Comparison of ENCODE assay signal across 8 cellular contexts in genomic region chr17:5439446-5439764, GRCh38. TPM values are rescaled to one million over a fixed set of nuclear protein-coding genes. Genes with fewer than 3 reads are reported as not detected.
DNase-seq lines count a peak whose midpoint lies in the region; ATAC-seq and TF ChIP-seq lines count a peak whose summit lies in the region.

No MANE protein-coding gene starts in this region.

- no peaks in the 10 kb centered on the region for H3K9me3 Mint-ChIP-seq in activated CD4-positive, alpha-beta T cell treated with anti-CD3 and anti-CD28 coated beads for 36 hours (ENCODE audit: low read depth)
- H3K9me3 Mint-ChIP-seq in activated T-helper 1 cell treated with anti-CD3 and anti-CD28 coated beads, Interleukin-12 subunit alpha, Interleukin-12 subunit beta, Interleukin-2, Interleukin-4 antibody, amounts not matched to agents 30 ng/mL and 10 ng/mL and 1 ng/mL, durations not matched to agents 14 hours and 24 hours and 36 hours, result no peaks in the 10 kb centered on the region

- intact Hi-C loops in activated CD4-positive, alpha-beta T cell treated with anti-CD3 and anti-CD28 coated beads for 36 hours (cut with DNase I, micrococcal nuclease), result loop anchor here (1.0 to 5.0 kb wide), 13 partner anchors 20 to 1201 kb away; partner anchors contain the start of genes DERL2 (in 2 of the 2), DHX33 (in 2 of the 2), MIS12 (in 2 of the 2) and NUP88 (in 2 of the 2)
- intact Hi-C loops in activated T-helper 1 cell treated with anti-CD3 and anti-CD28 coated beads, Interleukin-12 subunit alpha, Interleukin-12 subunit beta, Interleukin-2, Interleukin-4 antibody, amounts not matched to agents 30 ng/mL and 10 ng/mL and 1 ng/mL, durations not matched to agents 14 hours and 24 hours and 36 hours (cut with micrococcal nuclease), result loop anchor here (1.0 kb wide), 5 partner anchors 20 to 328 kb away; partner anchors contain the start of genes DERL2, MIS12, NUP88 and ZNF232
- intact Hi-C loops in testis (cut with DNase I; ENCODE audit: low total_unique reads), result no loop called here

- POLR2A ChIA-PET in activated CD4-positive, alpha-beta T cell treated with anti-CD3 and anti-CD28 coated beads for 36 hours (lab: Charles Lee), result interaction anchor here (0.9 to 1.5 kb wide), 6 partner anchors 17 to 52 kb away, joined by 3 to 11 read pairs (median 4); partner anchors contain the start of genes DHX33, NUP88 and RPAIN

- peaks cover 44% of the 10 kb centered on the region for H3K36me3 Mint-ChIP-seq in activated CD4-positive, alpha-beta T cell treated with anti-CD3 and anti-CD28 coated beads for 36 hours (ENCODE audit: low read depth)
- peaks cover 37% of the 10 kb centered on the region for H3K36me3 Mint-ChIP-seq in activated T-helper 1 cell treated with anti-CD3 and anti-CD28 coated beads, Interleukin-12 subunit alpha, Interleukin-12 subunit beta, Interleukin-2, Interleukin-4 antibody, amounts not matched to agents 30 ng/mL and 10 ng/mL and 1 ng/mL, durations not matched to agents 14 hours and 24 hours and 36 hours (ENCODE audit: low read depth)

- peak overlapping the region; percentile 79 to 96 for H3K4me3 ChIP-seq in testis

- H3K27me3 ChIP-seq in layer of hippocampus (ENCODE audit: control insufficient read depth, insufficient read depth, low read length) (no peaks in the 10 kb centered on the region), testis (no peaks in the 10 kb centered on the region)

- peak overlapping the region; percentile 89 for H3K4me3 Mint-ChIP-seq in activated CD4-positive, alpha-beta T cell treated with anti-CD3 and anti-CD28 coated beads for 36 hours
- peak overlapping the region; percentile 94 for H3K4me3 Mint-ChIP-seq in activated T-helper 1 cell treated with anti-CD3 and anti-CD28 coated beads, Interleukin-12 subunit alpha, Interleukin-12 subunit beta, Interleukin-2, Interleukin-4 antibody, amounts not matched to agents 30 ng/mL and 10 ng/mL and 1 ng/mL, durations not matched to agents 14 hours and 24 hours and 36 hours

- H3K4me1 ChIP-seq in testis, result peaks cover 13% of the 10 kb centered on the region

- H3K27me3 Mint-ChIP-seq in activated CD4-positive, alpha-beta T cell treated with anti-CD3 and anti-CD28 coated beads for 36 hours, result no peaks in the 10 kb centered on the region
- no peaks in the 10 kb centered on the region for H3K27me3 Mint-ChIP-seq in activated T-helper 1 cell treated with anti-CD3 and anti-CD28 coated beads, Interleukin-12 subunit alpha, Interleukin-12 subunit beta, Interleukin-2, Interleukin-4 antibody, amounts not matched to agents 30 ng/mL and 10 ng/mL and 1 ng/mL, durations not matched to agents 14 hours and 24 hours and 36 hours (ENCODE audit: insufficient read depth)

- H3K36me3 ChIP-seq in testis (ENCODE audit: low read depth, missing control alignments), result no peaks in the 10 kb centered on the region

- ATAC-seq in activated CD4-positive, alpha-beta T cell treated with anti-CD3 and anti-CD28 coated beads for 36 hours, result no peak

- TF ChIP-seq POLR2A in testis (IDR thresholded peaks at IDR 0.05), result no peak

- H3K27ac Mint-ChIP-seq in activated CD4-positive, alpha-beta T cell treated with anti-CD3 and anti-CD28 coated beads for 36 hours, result peak overlapping the region; percentile 86
- peak overlapping the region; percentile 87 for H3K27ac Mint-ChIP-seq in activated T-helper 1 cell treated with anti-CD3 and anti-CD28 coated beads, Interleukin-12 subunit alpha, Interleukin-12 subunit beta, Interleukin-2, Interleukin-4 antibody, amounts not matched to agents 30 ng/mL and 10 ng/mL and 1 ng/mL, durations not matched to agents 14 hours and 24 hours and 36 hours

- H3K9me3 ChIP-seq in testis, result no peaks in the 10 kb centered on the region

- H3K4me1 Mint-ChIP-seq in activated CD4-positive, alpha-beta T cell treated with anti-CD3 and anti-CD28 coated beads for 36 hours, result peaks cover 44% of the 10 kb centered on the region
- H3K4me1 Mint-ChIP-seq in activated T-helper 1 cell treated with anti-CD3 and anti-CD28 coated beads, Interleukin-12 subunit alpha, Interleukin-12 subunit beta, Interleukin-2, Interleukin-4 antibody, amounts not matched to agents 30 ng/mL and 10 ng/mL and 1 ng/mL, durations not matched to agents 14 hours and 24 hours and 36 hours (ENCODE audit: low read depth), result peaks cover 40% of the 10 kb centered on the region

- WGBS in testis, 2 donors, result 8 to 12% methylated on average over 1 of the region's 1 CpG

- no peak for TF ChIP-seq CTCF in testis (IDR thresholded peaks at IDR 0.05)

- DNase-seq in activated CD4-positive, alpha-beta T cell treated with anti-CD3 and anti-CD28 coated beads for 36 hours, result no peak
- DNase-seq in activated CD4-positive, alpha-beta T cell treated with anti-CD3 and anti-CD28 coated beads, Interleukin-2, amount 50 U/mL, for 4 hours, result no peak
- DNase-seq in activated T-helper 1 cell treated with anti-CD3 and anti-CD28 coated beads, Interleukin-12 subunit alpha, Interleukin-12 subunit beta, Interleukin-2, Interleukin-4 antibody, amounts not matched to agents 30 ng/mL and 10 ng/mL and 1 ng/mL, durations not matched to agents 14 hours and 24 hours and 36 hours (ENCODE audit: low spot score), result no peak
- DNase-seq in testis, result no peak
- no peak for DNase-seq in NOMO-1 treated with DMSO at 0.1 percent for 48 hours (lab: John Stamatoyannopoulos, UW; ENCODE audit: unreplicated experiment)
- DNase-seq in amniotic stem cell (lab: John Stamatoyannopoulos, UW), result no peak
- DNase-seq in iPS-NIHi7 (ENCODE audit: extremely low spot score), result no peak

- CTCF ChIA-PET in activated CD4-positive, alpha-beta T cell treated with anti-CD3 and anti-CD28 coated beads for 36 hours (lab: Charles Lee), result interaction anchor here (0.6 to 2.8 kb wide), 31 partner anchors 9 to 499 kb away, joined by 3 to 20 read pairs (median 5); partner anchors contain the start of genes DERL2, MIS12, NUP88 and RNF167

- H3K27ac ChIP-seq in layer of hippocampus (ENCODE audit: low read depth, low read length) (peak overlapping the region; percentile 85), testis (peak overlapping the region in 1 of 2 donors; percentile 66)

RNA-seq across cellular contexts. Expression of gene C1QBP, which starts 0.5 kb away (rescaled TPM):
- total RNA-seq in activated CD4-positive, alpha-beta T cell treated with anti-CD3 and anti-CD28 coated beads for 36 hours, result 100 to 1,000 TPM; 432 to 457 TPM
- total RNA-seq in activated T-helper 1 cell treated with anti-CD3 and anti-CD28 coated beads, Interleukin-12 subunit alpha, Interleukin-12 subunit beta, Interleukin-2, Interleukin-4 antibody, amounts not matched to agents 30 ng/mL and 10 ng/mL and 1 ng/mL, durations not matched to agents 14 hours and 24 hours and 36 hours, result 410 and 413 TPM in 2 replicates
- total RNA-seq in testis, result 100 to 1,000 TPM; 120 to 151 TPM
- polyA plus RNA-seq in testis (ENCODE audit: insufficient read depth, low read depth, low replicate concordance), result 133 TPM

RNA-seq across cellular contexts. Expression of gene RPAIN, which starts 19.4 kb away (rescaled TPM):
- total RNA-seq in activated CD4-positive, alpha-beta T cell treated with anti-CD3 and anti-CD28 coated beads for 36 hours, result 10 to 100 TPM; 44.9 to 57.3 TPM
- total RNA-seq in activated T-helper 1 cell treated with anti-CD3 and anti-CD28 coated beads, Interleukin-12 subunit alpha, Interleukin-12 subunit beta, Interleukin-2, Interleukin-4 antibody, amounts not matched to agents 30 ng/mL and 10 ng/mL and 1 ng/mL, durations not matched to agents 14 hours and 24 hours and 36 hours, result 61.0 and 67.0 TPM in 2 replicates
- total RNA-seq in testis, result 10 to 100 TPM; 52.1 to 60.0 TPM
- polyA plus RNA-seq in testis (ENCODE audit: insufficient read depth, low read depth, low replicate concordance), result 35.8 TPM

RNA-seq across cellular contexts. Expression of gene NUP88, which starts 19.9 kb away (rescaled TPM):
- total RNA-seq in activated CD4-positive, alpha-beta T cell treated with anti-CD3 and anti-CD28 coated beads for 36 hours, result 100 to 1,000 TPM; 135 to 199 TPM
- total RNA-seq in activated T-helper 1 cell treated with anti-CD3 and anti-CD28 coated beads, Interleukin-12 subunit alpha, Interleukin-12 subunit beta, Interleukin-2, Interleukin-4 antibody, amounts not matched to agents 30 ng/mL and 10 ng/mL and 1 ng/mL, durations not matched to agents 14 hours and 24 hours and 36 hours, result 165 and 170 TPM in 2 replicates
- total RNA-seq in testis, result 100 to 1,000 TPM; 196 to 234 TPM
- polyA plus RNA-seq in testis (ENCODE audit: insufficient read depth, low read depth, low replicate concordance), result 211 TPM

RNA-seq across cellular contexts. Expression of gene DHX33, which starts 29.4 kb away (rescaled TPM):
- total RNA-seq in activated CD4-positive, alpha-beta T cell treated with anti-CD3 and anti-CD28 coated beads for 36 hours, result 10 to 100 TPM; 27.2 to 34.8 TPM
- 38.0 and 41.8 TPM in 2 replicates for total RNA-seq in activated T-helper 1 cell treated with anti-CD3 and anti-CD28 coated beads, Interleukin-12 subunit alpha, Interleukin-12 subunit beta, Interleukin-2, Interleukin-4 antibody, amounts not matched to agents 30 ng/mL and 10 ng/mL and 1 ng/mL, durations not matched to agents 14 hours and 24 hours and 36 hours
- 10 to 100 TPM; 17.6 to 18.0 TPM for total RNA-seq in testis
- polyA plus RNA-seq in testis (ENCODE audit: insufficient read depth, low read depth, low replicate concordance), result 12.7 TPM

RNA-seq across cellular contexts. Expression of gene DERL2, which starts 46.6 kb away (rescaled TPM):
- total RNA-seq in activated CD4-positive, alpha-beta T cell treated with anti-CD3 and anti-CD28 coated beads for 36 hours, result 10 to 100 TPM; 47.7 to 54.9 TPM
- 71.7 and 73.2 TPM in 2 replicates for total RNA-seq in activated T-helper 1 cell treated with anti-CD3 and anti-CD28 coated beads, Interleukin-12 subunit alpha, Interleukin-12 subunit beta, Interleukin-2, Interleukin-4 antibody, amounts not matched to agents 30 ng/mL and 10 ng/mL and 1 ng/mL, durations not matched to agents 14 hours and 24 hours and 36 hours
- total RNA-seq in testis, result 10 to 100 TPM; 70.8 to 97.0 TPM
- polyA plus RNA-seq in testis (ENCODE audit: insufficient read depth, low read depth, low replicate concordance), result 159 TPM
